In genomic region chr6:71902261-71902660, GRCh38 we compare ENCODE assay signal across 16 cellular contexts. TPM values are rescaled to one million over a fixed set of nuclear protein-coding genes. Genes with fewer than 3 reads are reported as not detected.
DNase-seq lines count a peak whose midpoint lies in the region; ATAC-seq and TF ChIP-seq lines count a peak whose summit lies in the region.
"Had no signal": no experiment of that assay in that cellular context is flagged by ENCODE, and none has a peak within 500 bp of the region (broad histone marks: within the 10 kb centered on the region; RNA-seq: fewer than 3 reads in every experiment).

No MANE protein-coding gene starts in this region.

- ATAC-seq in GM19324 (IDR thresholded peaks at IDR 0.05; ENCODE audit: low FRiP score, unreplicated experiment): peak; percentile 58
- peak; percentile 34; the same call in 1 of the 3 replicates for ATAC-seq in GM23338
- peak; percentile 71 for ATAC-seq in HG03342 (IDR thresholded peaks at IDR 0.05; ENCODE audit: unreplicated experiment)
- ATAC-seq in CD8-positive, alpha-beta T cell: no peak

- H3K36me3 Mint-ChIP-seq in GM23338 (ENCODE audit: low read depth): no peaks in the 10 kb centered on the region
- no peaks in the 10 kb centered on the region for H3K36me3 Mint-ChIP-seq in CD8-positive, alpha-beta T cell
- H3K36me3 Mint-ChIP-seq: CD8-positive, alpha-beta memory T cell had no signal

- H2AFZ ChIP-seq in GM23338 (no peak overlapping the region), mesenchymal stem cell (ENCODE audit: low read depth, low read length) (no peak overlapping the region)

- H3K4me3 ChIP-seq in GM23338: no peak overlapping the region
- H3K4me3 ChIP-seq in mesenchymal stem cell (ENCODE audit: insufficient read depth in 1 of 2, low read depth in 1 of 2, low read length in 2 of 2): no peak overlapping the region
- no peak overlapping the region for H3K4me3 ChIP-seq in CD8-positive, alpha-beta T cell (ENCODE audit: low read depth, low read length)
- H3K4me3 ChIP-seq: adrenal gland, colonic mucosa, spleen, thyroid gland had no signal

- H3K18ac ChIP-seq in mesenchymal stem cell (ENCODE audit: low read depth in 1 of 2, low read length in 2 of 2): no peak overlapping the region

- H3K4me1 ChIP-seq in GM23338 (ENCODE audit: insufficient read depth) (no peaks in the 10 kb centered on the region), mesenchymal stem cell (ENCODE audit: control insufficient read depth, insufficient read depth, low read depth, low read length) (no peaks in the 10 kb centered on the region)
- no peaks in the 10 kb centered on the region for H3K4me1 ChIP-seq in CD8-positive, alpha-beta T cell (ENCODE audit: insufficient read depth, low read length)
- H3K4me1 ChIP-seq: adrenal gland, colonic mucosa, spleen, thyroid gland had no signal

- H3K9me3 ChIP-seq in mesenchymal stem cell (ENCODE audit: control insufficient read depth, low read length): no peaks in the 10 kb centered on the region
- no peaks in the 10 kb centered on the region for H3K9me3 ChIP-seq in CD8-positive, alpha-beta T cell (ENCODE audit: low read length)
- H3K9me3 ChIP-seq: adrenal gland, colonic mucosa, thyroid gland had no signal

- no peak overlapping the region for H2BK15ac ChIP-seq in mesenchymal stem cell (ENCODE audit: low read depth, poor library complexity, severe bottlenecking)

- no peaks in the 10 kb centered on the region for H4K20me1 ChIP-seq in GM23338 (replicated peaks; ENCODE audit: insufficient read depth)

- H3K27me3 ChIP-seq in GM23338 (ENCODE audit: insufficient read depth): no peaks in the 10 kb centered on the region
- no peaks in the 10 kb centered on the region for H3K27me3 ChIP-seq in mesenchymal stem cell (ENCODE audit: control insufficient read depth in 1 of 2, insufficient read depth in 1 of 2, low read length in 2 of 2)
- no peaks in the 10 kb centered on the region for H3K27me3 ChIP-seq in CD8-positive, alpha-beta T cell (ENCODE audit: insufficient read depth, low read length)
- H3K27me3 ChIP-seq: adrenal gland, colonic mucosa, spleen, thyroid gland had no signal

- H3K9me3 Mint-ChIP-seq in GM23338: peaks cover 4% of the 10 kb centered on the region; the same call in 1 of the 3 replicates
- H3K9me3 Mint-ChIP-seq in CD8-positive, alpha-beta T cell: no peaks in the 10 kb centered on the region

- H2AK5ac ChIP-seq in mesenchymal stem cell (ENCODE audit: low read length, severe bottlenecking): no peak overlapping the region

- TF ChIP-seq CTCF in GM10266 (IDR thresholded peaks at IDR 0.05; ENCODE audit: control insufficient read depth, insufficient read depth, low read depth, missing control alignments) (no peak), GM23338 (conservative IDR thresholded peaks at IDR 0.05; ENCODE audit: low read depth in 2 of 2) (no peak)
- TF ChIP-seq CTCF in CD8-positive, alpha-beta T cell (IDR thresholded peaks at IDR 0.05): no peak

- H2BK120ac ChIP-seq in mesenchymal stem cell (ENCODE audit: low read depth, low read length): no peak overlapping the region

- no peak overlapping the region for H3K4me3 Mint-ChIP-seq in GM23338
- no peak overlapping the region for H3K4me3 Mint-ChIP-seq in CD8-positive, alpha-beta T cell
- H3K4me3 Mint-ChIP-seq: CD8-positive, alpha-beta memory T cell had no signal

- no peak overlapping the region for H4K8ac ChIP-seq in mesenchymal stem cell (ENCODE audit: low read length)

- no peak overlapping the region for H2BK5ac ChIP-seq in mesenchymal stem cell (ENCODE audit: low read depth, low read length, poor library complexity, severe bottlenecking)

- peaks cover 8% of the 10 kb centered on the region for H3K9me2 ChIP-seq in GM23338 (ENCODE audit: insufficient read depth)

- no peak overlapping the region for H3K9ac ChIP-seq in mesenchymal stem cell (ENCODE audit: low read length)

- no peak overlapping the region for H3K23ac ChIP-seq in mesenchymal stem cell (ENCODE audit: low read length in 2 of 2)

- H3K14ac ChIP-seq in mesenchymal stem cell (ENCODE audit: low read length in 2 of 2): no peak overlapping the region

- CTCF ChIA-PET in CD8-positive, alpha-beta T cell (lab: Charles Lee): no interaction called here

- H3K27me3 Mint-ChIP-seq in GM23338 (ENCODE audit: insufficient read depth, low read depth, poor library complexity): no peaks in the 10 kb centered on the region
- H3K27me3 Mint-ChIP-seq in CD8-positive, alpha-beta T cell (ENCODE audit: low read depth): no peaks in the 10 kb centered on the region

- H2BK12ac ChIP-seq in mesenchymal stem cell (ENCODE audit: low read length in 2 of 2): no peak overlapping the region

- H3K4me2 ChIP-seq in GM23338 (no peak overlapping the region), mesenchymal stem cell (ENCODE audit: low read length, poor library complexity, severe bottlenecking) (no peak overlapping the region)

- H3K4me1 Mint-ChIP-seq in GM23338: 0 out of 3 replicates have a peak, but pooled peaks cover 4% of the 10 kb centered on the region
- no peaks in the 10 kb centered on the region for H3K4me1 Mint-ChIP-seq in CD8-positive, alpha-beta T cell (ENCODE audit: low read depth)
- H3K4me1 Mint-ChIP-seq: CD8-positive, alpha-beta memory T cell had no signal

- H3K79me1 ChIP-seq in mesenchymal stem cell (replicated peaks; ENCODE audit: low read length, poor library complexity, severe bottlenecking): no peaks in the 10 kb centered on the region

- H3K36me3 ChIP-seq in GM23338 (ENCODE audit: insufficient read depth) (no peaks in the 10 kb centered on the region), mesenchymal stem cell (ENCODE audit: control insufficient read depth in 1 of 2, insufficient read depth in 2 of 2, low read depth in 1 of 2, low read length in 2 of 2) (no peaks in the 10 kb centered on the region)
- H3K36me3 ChIP-seq in CD8-positive, alpha-beta T cell (ENCODE audit: insufficient read depth, low read length): no peaks in the 10 kb centered on the region
- H3K36me3 ChIP-seq: adrenal gland, colonic mucosa, spleen, thyroid gland had no signal

- no peaks in the 10 kb centered on the region for H3F3A ChIP-seq in GM23338 (replicated peaks; ENCODE audit: low read depth)

- H3K27ac ChIP-seq in GM23338 (ENCODE audit: low read depth) (peak overlapping the region; percentile 11; the same call in 1 of the 2 replicates), mesenchymal stem cell (ENCODE audit: low read length, poor library complexity, severe bottlenecking) (no peak overlapping the region)
- H3K27ac ChIP-seq in CD8-positive, alpha-beta T cell (ENCODE audit: low read depth, low read length): no peak overlapping the region
- H3K27ac ChIP-seq: adrenal gland, colonic mucosa, spleen, thyroid gland had no signal

- peak; percentile 11 for DNase-seq in GM10266 (ENCODE audit: extremely low spot score)
- no peak for DNase-seq in GM23338 (ENCODE audit: low spot score)
- DNase-seq in foreskin melanocyte: no peak
- DNase-seq in mesenchymal stem cell: no peak
- no peak for DNase-seq in cerebellar cortex (ENCODE audit: low spot score)
- DNase-seq in CD8-positive, alpha-beta T cell: no peak
- DNase-seq: adrenal gland; CD8-positive, alpha-beta memory T cell; colonic mucosa; NCI-H2227 treated with DMSO at 0.1 percent for 48 hours; OCI-M1; spleen; thyroid gland had no signal

- no peak overlapping the region for H4K91ac ChIP-seq in mesenchymal stem cell (ENCODE audit: low read length)

- POLR2A ChIA-PET in CD8-positive, alpha-beta T cell (lab: Charles Lee): no interaction called here

- H3K79me2 ChIP-seq in GM23338 (replicated peaks; ENCODE audit: insufficient read depth): no peaks in the 10 kb centered on the region

- H3K27ac Mint-ChIP-seq in GM23338: no peak overlapping the region
- no peak overlapping the region for H3K27ac Mint-ChIP-seq in CD8-positive, alpha-beta T cell
- H3K27ac Mint-ChIP-seq: CD8-positive, alpha-beta memory T cell had no signal

- intact Hi-C loops in CD8-positive, alpha-beta T cell (cut with DNase I, micrococcal nuclease): no loop called here

- no peak overlapping the region for H3K4ac ChIP-seq in mesenchymal stem cell (ENCODE audit: low read depth in 1 of 2, low read length in 2 of 2)

TF ChIP-seq in GM23338, 12 proteins besides CTCF, POLR2A, EP300 and RAD21 (continues in another document):
- TF ChIP-seq ZNF114 (CRISPR knock-in tag; IDR thresholded peaks at IDR 0.05): no peak

RNA-seq across cellular contexts. Expression of gene RIMS1, which starts 15.9 kb away (rescaled TPM):
- 3.9 and 4.0 TPM in 2 replicates for total RNA-seq in GM23338 (2014; rRNA removed; shearing (Covaris generic))
- polyA plus RNA-seq in GM23338 (2016; fragmentation: Nextera tagmentation; extraction: Ambion mirVana): 0.89 and 1.1 TPM in 2 replicates
- polyA plus RNA-seq in mesenchymal stem cell (2013, experiment 1 of 2): 0.01 TPM
- polyA plus RNA-seq in mesenchymal stem cell (2013, experiment 2 of 2): 0.04 TPM
- not detected for total RNA-seq in CD8-positive, alpha-beta T cell
- total RNA-seq: A172; CD8-positive, alpha-beta memory T cell; spleen had no signal
- polyA plus RNA-seq: CD8-positive, alpha-beta memory T cell; spleen had no signal
